8 cellular contexts compared by ENCODE assay signal in genomic region chr14:35821546-35822411, GRCh38. TPM values are rescaled to one million over a fixed set of nuclear protein-coding genes. Genes with fewer than 3 reads are reported as not detected.
DNase-seq lines count a peak whose midpoint lies in the region; ATAC-seq, FAIRE-seq and TF ChIP-seq lines count a peak whose summit lies in the region.

No MANE protein-coding gene starts in this region.

- no peaks in the 10 kb centered on the region for H3K36me3 ChIP-seq in pancreas

- WGBS in pancreas, 2 donors, result 19 to 24% methylated on average over 7 of the region's 7 CpGs

- DNase-seq in AG04450 (ENCODE audit: low read depth, low spot score) (no peak), GDM1 (lab: John Stamatoyannopoulos, UW) (peak; percentile 12), NCI-H2227 (lab: John Stamatoyannopoulos, UW; ENCODE audit: unreplicated experiment) (peak; percentile 49), chondrocyte (ENCODE audit: low spot score) (no peak), pancreas (peak in 1 of 6 donors; percentile 8)

- FAIRE-seq in pancreas (lab: Jason Lieb, UNC), result no peak

- TF ChIP-seq CTCF in AG04450 (IDR thresholded peaks at IDR 0.05; ENCODE audit: low read depth, low read length), result peak; percentile 89
- TF ChIP-seq CTCF in chondrocyte (IDR thresholded peaks at IDR 0.05), result peak; percentile 48
- TF ChIP-seq CTCF in pancreas (IDR thresholded peaks at IDR 0.05), result peak; percentile 40 to 75 (median 51)

- H3K27ac ChIP-seq in AG04450 (ENCODE audit: low read depth, low read length) (no peak overlapping the region), pancreas (no peak overlapping the region)

- H3K4me3 ChIP-seq in AG04450 (ENCODE audit: low read depth, low read length), result no peak overlapping the region
- no peak overlapping the region for H3K4me3 ChIP-seq in pancreas

- no peak overlapping the region for H3K4me3 Mint-ChIP-seq in chondrocyte (ENCODE audit: unreplicated experiment)
- H3K4me3 Mint-ChIP-seq in activated T-helper 17 cell treated with anti-CD3 and anti-CD28 coated beads, Interleukin-2, amount 50 U/mL, for 72 hours, result no peak overlapping the region

- ATAC-seq in pancreas, result no peak
- no peak for ATAC-seq in HG03139 (IDR thresholded peaks at IDR 0.05; ENCODE audit: unreplicated experiment)
- ATAC-seq in activated T-helper 17 cell treated with anti-CD3 and anti-CD28 coated beads, Interleukin-2, amount 50 U/mL, for 72 hours (replicated peaks), result no peak
- no peak for ATAC-seq in HG03571 (IDR thresholded peaks at IDR 0.05; ENCODE audit: unreplicated experiment)

- CTCF ChIA-PET in AG04450 (lab: Charles Lee), result interaction anchor here (0.6 to 2.5 kb wide), 11 partner anchors 9 to 171 kb away, joined by 3 to 23 read pairs (median 4); partner anchors contain the start of gene RALGAPA1

- POLR2A ChIA-PET in AG04450 (lab: Yijun Ruan, JAX), result interaction anchor here (0.9 kb wide), 1 partner anchor 12 kb away, joined by 3 read pairs; the partner anchor contains the start of gene RALGAPA1

- intact Hi-C loops in pancreas (cut with DNase I), result no loop called here

- no peaks in the 10 kb centered on the region for H3K36me3 Mint-ChIP-seq in chondrocyte (ENCODE audit: low read depth)
- no peaks in the 10 kb centered on the region for H3K36me3 Mint-ChIP-seq in activated T-helper 17 cell treated with anti-CD3 and anti-CD28 coated beads, Interleukin-2, amount 50 U/mL, for 72 hours (ENCODE audit: low read depth)

- H3K9me3 ChIP-seq in AG04450 (ENCODE audit: control insufficient read depth, insufficient read depth, low read length) (no peaks in the 10 kb centered on the region), pancreas (no peaks in the 10 kb centered on the region)

- H3K27me3 Mint-ChIP-seq in chondrocyte (ENCODE audit: low read depth), result peaks cover 7% of the 10 kb centered on the region
- no peaks in the 10 kb centered on the region for H3K27me3 Mint-ChIP-seq in activated T-helper 17 cell treated with anti-CD3 and anti-CD28 coated beads, Interleukin-2, amount 50 U/mL, for 72 hours

- H3K4me1 ChIP-seq in pancreas, result no peaks in the 10 kb centered on the region

- no peak overlapping the region for H3K27ac Mint-ChIP-seq in chondrocyte (ENCODE audit: unreplicated experiment)
- no peak overlapping the region for H3K27ac Mint-ChIP-seq in activated T-helper 17 cell treated with anti-CD3 and anti-CD28 coated beads, Interleukin-2, amount 50 U/mL, for 72 hours

- H3K27me3 ChIP-seq in AG04450 (ENCODE audit: control insufficient read depth, insufficient read depth, low read length) (peaks cover 2% of the 10 kb centered on the region), pancreas (no peaks in the 10 kb centered on the region)

- peaks cover 3% of the 10 kb centered on the region for H3K4me1 Mint-ChIP-seq in chondrocyte (ENCODE audit: low read depth)
- H3K4me1 Mint-ChIP-seq in activated T-helper 17 cell treated with anti-CD3 and anti-CD28 coated beads, Interleukin-2, amount 50 U/mL, for 72 hours, result no peaks in the 10 kb centered on the region

- no peaks in the 10 kb centered on the region for H3K9me3 Mint-ChIP-seq in chondrocyte (ENCODE audit: low read depth)
- no peaks in the 10 kb centered on the region for H3K9me3 Mint-ChIP-seq in activated T-helper 17 cell treated with anti-CD3 and anti-CD28 coated beads, Interleukin-2, amount 50 U/mL, for 72 hours

RNA-seq across cellular contexts. Expression of gene BRMS1L, which starts 4.4 kb away (rescaled TPM):
- polyA plus RNA-seq in AG04450 (2011; rRNA removed) (5.2 and 8.7 TPM in 2 replicates), pancreas (1 to 10 TPM; 1.5 to 3.8 TPM)
- polyA minus RNA-seq in AG04450 (2011; rRNA and poly(A)+ RNA removed), result 1.8 and 2.8 TPM in 2 replicates
- total RNA-seq in chondrocyte (9.5 to 13.1 TPM (median 10.4 TPM) in 3 replicates), pancreas (1 to 10 TPM; 1.5 to 3.7 (median 2.0) TPM)
- total RNA-seq in activated T-helper 17 cell treated with anti-CD3 and anti-CD28 coated beads, Interleukin-2, amount 50 U/mL, for 72 hours, result 1 to 10 TPM; 5.4 to 7.7 TPM

RNA-seq across cellular contexts. Expression of gene RALGAPA1, which starts 12.7 kb away (rescaled TPM):
- 8.2 and 9.7 TPM in 2 replicates for polyA plus RNA-seq in AG04450 (2011; rRNA removed)
- 22.7 and 27.8 TPM in 2 replicates for polyA minus RNA-seq in AG04450 (2011; rRNA and poly(A)+ RNA removed)
- 32.6 to 42.6 TPM (median 33.2 TPM) in 3 replicates for total RNA-seq in chondrocyte
- total RNA-seq in pancreas, result 10 to 100 TPM; 27.0 to 35.4 (median 29.5) TPM
- 10 to 100 TPM; 16.0 to 19.7 TPM for polyA plus RNA-seq in pancreas
- total RNA-seq in activated T-helper 17 cell treated with anti-CD3 and anti-CD28 coated beads, Interleukin-2, amount 50 U/mL, for 72 hours, result 10 to 100 TPM; 32.8 to 36.5 TPM

Comparison
In these comparisons a context has a peak if more than half of its experiments do, and no peak if none do; other contexts are left out.
1. DNase-seq: peak in GDM1 (single experiment) and NCI-H2227 (single experiment); none in AG04450 (single experiment) and chondrocyte (single experiment).
2. Peak in every context shown above with its lines, with median percentiles within 50 percentile points of each other: CTCF ChIP-seq.